In genomic region chr1:242129103-242129502, GRCh38 we compare ENCODE assay signal across 8 cellular contexts.
DNase-seq lines count a peak whose midpoint lies in the region; ATAC-seq, FAIRE-seq and TF ChIP-seq lines count a peak whose summit lies in the region.

No MANE protein-coding gene starts in this region.

- TF ChIP-seq POLR2A in H54 (IDR thresholded peaks at IDR 0.05; ENCODE audit: low read depth, low read length) (no peak), GM12891 (IDR thresholded peaks at IDR 0.05; ENCODE audit: low read depth, low read length) (no peak)

- ATAC-seq in GM21737 (IDR thresholded peaks at IDR 0.05; ENCODE audit: unreplicated experiment): no peak

- FAIRE-seq in H54 (lab: Jason Lieb, UNC) (peak; percentile 27), GM12891 (lab: Jason Lieb, UNC) (no peak)

- DNase-seq in COLO829 (ENCODE audit: low spot score) (peak; percentile 57), H54 (ENCODE audit: insufficient read length, low spot score) (peak; percentile 16), NCI-H1048 (lab: John Stamatoyannopoulos, UW) (peak; percentile 34), astrocyte of the hippocampus (ENCODE audit: low read depth, low spot score) (peak; percentile 8), NCI-H2029 (lab: John Stamatoyannopoulos, UW) (no peak), GM12891 (ENCODE audit: insufficient read length, low spot score) (no peak), D341Med (ENCODE audit: low spot score) (no peak)

TF ChIP-seq in GM12891, 5 proteins besides CTCF, POLR2A, EP300 and RAD21:
- TF ChIP-seq SPI1 (IDR thresholded peaks at IDR 0.05; ENCODE audit: low read depth, low read length) (no peak), PAX5 (IDR thresholded peaks at IDR 0.05; ENCODE audit: insufficient read depth, low read length, severe bottlenecking) (no peak), TAF1 (IDR thresholded peaks at IDR 0.05; ENCODE audit: low read depth, low read length) (no peak), POU2F2 (IDR thresholded peaks at IDR 0.05; ENCODE audit: low read depth, low read length) (no peak), POLR2AphosphoS5 (IDR thresholded peaks at IDR 0.05; ENCODE audit: low read depth, low read length) (no peak)

Comparison
In these comparisons a context has a peak if more than half of its experiments do, and no peak if none do; other contexts are left out.
1. DNase-seq: peak in COLO829 (single experiment), H54 (single experiment), NCI-H1048 (single experiment) and astrocyte of the hippocampus (single experiment); none in NCI-H2029 (single experiment), GM12891 (single experiment) and D341Med (single experiment).